Comparison of ENCODE assay signal across 12 cellular contexts in genomic region chr1:248537449-248537848, GRCh38. TPM values are rescaled to one million over a fixed set of nuclear protein-coding genes. Genes with fewer than 3 reads are reported as not detected.
DNase-seq lines count a peak whose midpoint lies in the region; ATAC-seq, FAIRE-seq and TF ChIP-seq lines count a peak whose summit lies in the region.
"Not testable (repeated sequence)": the region's sequence is repeated elsewhere in the genome, so short reads cannot be mapped to it uniquely, and the experiment has no call there.
"Had no signal": no experiment of that assay in that cellular context is flagged by ENCODE, and none has a peak within 500 bp of the region (broad histone marks: within the 10 kb centered on the region; RNA-seq: fewer than 3 reads in every experiment).

No MANE protein-coding gene starts in this region.

- not testable (repeated sequence) for TF ChIP-seq POLR2A in GM12892 (IDR thresholded peaks at IDR 0.05; ENCODE audit: low read depth, low read length)

- not testable (repeated sequence) for H3K4me1 Mint-ChIP-seq in activated T-helper 17 cell treated with anti-CD3 and anti-CD28 coated beads, Interleukin-2, amount 50 U/mL, for 72 hours

- H3K9me3 Mint-ChIP-seq in activated T-helper 17 cell treated with anti-CD3 and anti-CD28 coated beads, Interleukin-2, amount 50 U/mL, for 72 hours, result not testable (repeated sequence)

- not testable (repeated sequence) for H3K4me3 Mint-ChIP-seq in activated T-helper 17 cell treated with anti-CD3 and anti-CD28 coated beads, Interleukin-2, amount 50 U/mL, for 72 hours

- ATAC-seq in GM18861 (IDR thresholded peaks at IDR 0.05; ENCODE audit: unreplicated experiment) (peak; percentile 46), GM19395 (IDR thresholded peaks at IDR 0.05; ENCODE audit: unreplicated experiment) (peak; percentile 67), HG02759 (IDR thresholded peaks at IDR 0.05; ENCODE audit: unreplicated experiment) (peak; percentile 53), HG03432 (IDR thresholded peaks at IDR 0.05; ENCODE audit: unreplicated experiment) (peak; percentile 60)
- peak; percentile 60 for ATAC-seq in activated T-helper 17 cell treated with anti-CD3 and anti-CD28 coated beads, Interleukin-2, amount 50 U/mL, for 72 hours (replicated peaks)

- FAIRE-seq in A204.1 (lab: Jason Lieb, UNC) (peak; percentile 27), GM12892 (lab: Jason Lieb, UNC) (peak; percentile 67), frontal cortex (lab: Jason Lieb, UNC) (peak; percentile 98)

- H3K27me3 Mint-ChIP-seq in activated T-helper 17 cell treated with anti-CD3 and anti-CD28 coated beads, Interleukin-2, amount 50 U/mL, for 72 hours, result not testable (repeated sequence)

- H3K27ac Mint-ChIP-seq in activated T-helper 17 cell treated with anti-CD3 and anti-CD28 coated beads, Interleukin-2, amount 50 U/mL, for 72 hours, result not testable (repeated sequence)

- not testable (repeated sequence) for H3K36me3 Mint-ChIP-seq in activated T-helper 17 cell treated with anti-CD3 and anti-CD28 coated beads, Interleukin-2, amount 50 U/mL, for 72 hours (ENCODE audit: low read depth)

- DNase-seq in GM12892 (ENCODE audit: insufficient read length); frontal cortex (ENCODE audit: low spot score in 2 of 2): not testable (repeated sequence)

RNA-seq across cellular contexts. Expression of gene OR2T29, which starts 25.1 kb away (rescaled TPM):
- 1.7 TPM for polyA plus RNA-seq in GM12892 (2012; ENCODE audit: missing spikeins)
- total RNA-seq in activated T-helper 17 cell treated with anti-CD3 and anti-CD28 coated beads, Interleukin-2, amount 50 U/mL, for 72 hours, result not detected
- not detected for total RNA-seq in frontal cortex
- total RNA-seq: CD4-positive, CD25-positive, alpha-beta regulatory T cell; Daoy; HepG2; MCF 10A had no signal
- polyA plus RNA-seq: CD4-positive, CD25-positive, alpha-beta regulatory T cell; HepG2 had no signal

RNA-seq across cellular contexts. Expression of gene OR2G6, which starts 29.6 kb away (rescaled TPM):
- 0.72 TPM for polyA plus RNA-seq in GM12892 (2012; ENCODE audit: missing spikeins)
- total RNA-seq in activated T-helper 17 cell treated with anti-CD3 and anti-CD28 coated beads, Interleukin-2, amount 50 U/mL, for 72 hours, result not detected
- not detected for total RNA-seq in frontal cortex
- total RNA-seq: CD4-positive, CD25-positive, alpha-beta regulatory T cell; Daoy; HepG2; MCF 10A had no signal
- polyA plus RNA-seq: CD4-positive, CD25-positive, alpha-beta regulatory T cell; HepG2 had no signal

RNA-seq across cellular contexts. Expression of gene OR2T34, which starts 37.1 kb away (rescaled TPM):
- polyA plus RNA-seq in GM12892 (2012; ENCODE audit: missing spikeins), result not detected
- not detected for total RNA-seq in activated T-helper 17 cell treated with anti-CD3 and anti-CD28 coated beads, Interleukin-2, amount 50 U/mL, for 72 hours
- total RNA-seq in frontal cortex, result not detected
- total RNA-seq: CD4-positive, CD25-positive, alpha-beta regulatory T cell; Daoy; HepG2; MCF 10A had no signal
- polyA plus RNA-seq: CD4-positive, CD25-positive, alpha-beta regulatory T cell; HepG2 had no signal

RNA-seq across cellular contexts. Expression of gene OR2T5, which starts 49.1 kb away (rescaled TPM):
- 0.34 TPM for polyA plus RNA-seq in GM12892 (2012; ENCODE audit: missing spikeins)
- total RNA-seq in activated T-helper 17 cell treated with anti-CD3 and anti-CD28 coated beads, Interleukin-2, amount 50 U/mL, for 72 hours, result not detected
- total RNA-seq in frontal cortex, result not detected
- total RNA-seq: CD4-positive, CD25-positive, alpha-beta regulatory T cell; Daoy; HepG2; MCF 10A had no signal
- polyA plus RNA-seq: CD4-positive, CD25-positive, alpha-beta regulatory T cell; HepG2 had no signal
